1 cellular context compared by ENCODE assay signal in the genomic region with DNA sequence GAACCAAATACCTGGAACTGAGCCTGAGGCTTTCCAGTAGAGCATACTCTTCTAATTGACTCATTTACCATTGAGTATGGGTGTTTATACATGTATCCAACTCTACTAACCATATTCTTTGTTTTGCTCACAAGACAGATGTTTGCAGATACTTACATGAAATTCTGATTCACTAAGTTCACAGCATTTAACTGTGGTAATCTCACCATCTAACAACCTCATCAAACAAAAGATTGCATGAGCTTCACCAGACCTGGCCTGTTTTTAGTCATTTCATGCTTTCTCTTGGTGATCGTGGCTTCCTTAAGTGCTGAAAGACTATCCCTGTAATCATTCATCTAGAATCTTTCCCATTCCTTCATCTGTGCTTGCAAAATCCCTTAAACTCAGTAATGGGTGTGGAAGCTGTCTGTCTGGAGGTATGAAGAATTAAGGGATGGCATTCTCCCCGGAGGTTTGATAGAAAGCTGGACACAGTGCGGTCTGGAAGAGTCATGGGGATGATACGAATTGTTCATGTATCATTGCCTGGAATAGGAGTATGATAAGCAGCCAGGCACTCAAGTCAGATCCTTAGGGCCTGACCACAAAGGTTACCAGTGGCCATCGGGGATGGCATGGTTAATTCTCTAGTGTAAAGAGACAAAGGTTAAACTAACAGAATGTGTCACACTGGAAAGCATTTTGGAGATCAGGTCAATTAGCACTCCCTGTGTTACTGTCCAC.
TF ChIP-seq lines count a peak whose summit lies in the region.

No MANE protein-coding gene starts in this region.

TF ChIP-seq in HepG2, 621 proteins besides CTCF, POLR2A, EP300 and RAD21 (continued from another document and continues in another):
- TF ChIP-seq MED13 (CRISPR knock-in tag; IDR thresholded peaks at IDR 0.05) = peak; percentile 72; the same call in 1 of the 2 replicates
- TF ChIP-seq ZNF292 (CRISPR knock-in tag; IDR thresholded peaks at IDR 0.05; ENCODE audit: borderline replicate concordance, low read depth) = peak; percentile 73; the same call in 1 of the 2 replicates
- peak; percentile 88 for TF ChIP-seq SALL1 (CRISPR knock-in tag; IDR thresholded peaks at IDR 0.05)
- TF ChIP-seq, protein P1, sequence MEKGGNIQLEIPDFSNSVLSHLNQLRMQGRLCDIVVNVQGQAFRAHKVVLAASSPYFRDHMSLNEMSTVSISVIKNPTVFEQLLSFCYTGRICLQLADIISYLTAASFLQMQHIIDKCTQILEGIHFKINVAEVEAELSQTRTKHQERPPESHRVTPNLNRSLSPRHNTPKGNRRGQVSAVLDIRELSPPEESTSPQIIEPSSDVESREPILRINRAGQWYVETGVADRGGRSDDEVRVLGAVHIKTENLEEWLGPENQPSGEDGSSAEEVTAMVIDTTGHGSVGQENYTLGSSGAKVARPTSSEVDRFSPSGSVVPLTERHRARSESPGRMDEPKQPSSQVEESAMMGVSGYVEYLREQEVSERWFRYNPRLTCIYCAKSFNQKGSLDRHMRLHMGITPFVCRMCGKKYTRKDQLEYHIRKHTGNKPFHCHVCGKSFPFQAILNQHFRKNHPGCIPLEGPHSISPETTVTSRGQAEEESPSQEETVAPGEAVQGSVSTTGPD (CRISPR knock-in tag; IDR thresholded peaks at IDR 0.05) = peak; percentile 34; the same call in 1 of the 2 replicates
- no peak for TF ChIP-seq ZFP36 (IDR thresholded peaks at IDR 0.05; ENCODE audit: borderline replicate concordance, low read depth, low read length, partially characterized antibody)
- no peak for TF ChIP-seq JDP2 (CRISPR knock-in tag; IDR thresholded peaks at IDR 0.05; ENCODE audit: borderline replicate concordance)
- TF ChIP-seq ZSCAN21 (CRISPR knock-in tag; IDR thresholded peaks at IDR 0.05; ENCODE audit: borderline replicate concordance) = peak; percentile 63; the same call in 1 of the 2 replicates
- no peak for TF ChIP-seq SIN3B (IDR thresholded peaks at IDR 0.05; ENCODE audit: low read length)
- peak; percentile 63; the same call in 1 of the 2 replicates for TF ChIP-seq SMYD3 (CRISPR knock-in tag; IDR thresholded peaks at IDR 0.05)
- TF ChIP-seq RCOR2 (CRISPR knock-in tag; IDR thresholded peaks at IDR 0.05) = peak; percentile 93
- TF ChIP-seq NKX3-1 (CRISPR knock-in tag; IDR thresholded peaks at IDR 0.05) = peak; percentile 76; the same call in 1 of the 2 replicates
- TF ChIP-seq, protein P2, sequence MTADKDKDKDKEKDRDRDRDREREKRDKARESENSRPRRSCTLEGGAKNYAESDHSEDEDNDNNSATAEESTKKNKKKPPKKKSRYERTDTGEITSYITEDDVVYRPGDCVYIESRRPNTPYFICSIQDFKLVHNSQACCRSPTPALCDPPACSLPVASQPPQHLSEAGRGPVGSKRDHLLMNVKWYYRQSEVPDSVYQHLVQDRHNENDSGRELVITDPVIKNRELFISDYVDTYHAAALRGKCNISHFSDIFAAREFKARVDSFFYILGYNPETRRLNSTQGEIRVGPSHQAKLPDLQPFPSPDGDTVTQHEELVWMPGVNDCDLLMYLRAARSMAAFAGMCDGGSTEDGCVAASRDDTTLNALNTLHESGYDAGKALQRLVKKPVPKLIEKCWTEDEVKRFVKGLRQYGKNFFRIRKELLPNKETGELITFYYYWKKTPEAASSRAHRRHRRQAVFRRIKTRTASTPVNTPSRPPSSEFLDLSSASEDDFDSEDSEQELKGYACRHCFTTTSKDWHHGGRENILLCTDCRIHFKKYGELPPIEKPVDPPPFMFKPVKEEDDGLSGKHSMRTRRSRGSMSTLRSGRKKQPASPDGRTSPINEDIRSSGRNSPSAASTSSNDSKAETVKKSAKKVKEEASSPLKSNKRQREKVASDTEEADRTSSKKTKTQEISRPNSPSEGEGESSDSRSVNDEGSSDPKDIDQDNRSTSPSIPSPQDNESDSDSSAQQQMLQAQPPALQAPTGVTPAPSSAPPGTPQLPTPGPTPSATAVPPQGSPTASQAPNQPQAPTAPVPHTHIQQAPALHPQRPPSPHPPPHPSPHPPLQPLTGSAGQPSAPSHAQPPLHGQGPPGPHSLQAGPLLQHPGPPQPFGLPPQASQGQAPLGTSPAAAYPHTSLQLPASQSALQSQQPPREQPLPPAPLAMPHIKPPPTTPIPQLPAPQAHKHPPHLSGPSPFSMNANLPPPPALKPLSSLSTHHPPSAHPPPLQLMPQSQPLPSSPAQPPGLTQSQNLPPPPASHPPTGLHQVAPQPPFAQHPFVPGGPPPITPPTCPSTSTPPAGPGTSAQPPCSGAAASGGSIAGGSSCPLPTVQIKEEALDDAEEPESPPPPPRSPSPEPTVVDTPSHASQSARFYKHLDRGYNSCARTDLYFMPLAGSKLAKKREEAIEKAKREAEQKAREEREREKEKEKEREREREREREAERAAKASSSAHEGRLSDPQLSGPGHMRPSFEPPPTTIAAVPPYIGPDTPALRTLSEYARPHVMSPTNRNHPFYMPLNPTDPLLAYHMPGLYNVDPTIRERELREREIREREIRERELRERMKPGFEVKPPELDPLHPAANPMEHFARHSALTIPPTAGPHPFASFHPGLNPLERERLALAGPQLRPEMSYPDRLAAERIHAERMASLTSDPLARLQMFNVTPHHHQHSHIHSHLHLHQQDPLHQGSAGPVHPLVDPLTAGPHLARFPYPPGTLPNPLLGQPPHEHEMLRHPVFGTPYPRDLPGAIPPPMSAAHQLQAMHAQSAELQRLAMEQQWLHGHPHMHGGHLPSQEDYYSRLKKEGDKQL (CRISPR knock-in tag; IDR thresholded peaks at IDR 0.05; ENCODE audit: low read depth) = peak; percentile 34; the same call in 1 of the 2 replicates
- no peak for TF ChIP-seq ZNF567 (CRISPR knock-in tag; IDR thresholded peaks at IDR 0.05; ENCODE audit: borderline replicate concordance)
- no peak for TF ChIP-seq ZNF234 (CRISPR knock-in tag; conservative IDR thresholded peaks at IDR 0.05)
- TF ChIP-seq ZBTB1 (CRISPR knock-in tag; IDR thresholded peaks at IDR 0.05; ENCODE audit: borderline replicate concordance) = no peak
- TF ChIP-seq ZIK1 (CRISPR knock-in tag; IDR thresholded peaks at IDR 0.05; ENCODE audit: borderline replicate concordance, low read depth) = peak; percentile 18; the same call in 1 of the 2 replicates
- TF ChIP-seq, protein P3, sequence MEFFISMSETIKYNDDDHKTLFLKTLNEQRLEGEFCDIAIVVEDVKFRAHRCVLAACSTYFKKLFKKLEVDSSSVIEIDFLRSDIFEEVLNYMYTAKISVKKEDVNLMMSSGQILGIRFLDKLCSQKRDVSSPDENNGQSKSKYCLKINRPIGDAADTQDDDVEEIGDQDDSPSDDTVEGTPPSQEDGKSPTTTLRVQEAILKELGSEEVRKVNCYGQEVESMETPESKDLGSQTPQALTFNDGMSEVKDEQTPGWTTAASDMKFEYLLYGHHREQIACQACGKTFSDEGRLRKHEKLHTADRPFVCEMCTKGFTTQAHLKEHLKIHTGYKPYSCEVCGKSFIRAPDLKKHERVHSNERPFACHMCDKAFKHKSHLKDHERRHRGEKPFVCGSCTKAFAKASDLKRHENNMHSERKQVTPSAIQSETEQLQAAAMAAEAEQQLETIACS (CRISPR knock-in tag; IDR thresholded peaks at IDR 0.05) = no peak
- TF ChIP-seq FOXK1 (CRISPR knock-in tag; IDR thresholded peaks at IDR 0.05; ENCODE audit: borderline replicate concordance, low read depth) = 0 out of 2 replicates have a peak, but pooled peaks have one; percentile 55
- peak; percentile 86 for TF ChIP-seq TBL1XR1 (IDR thresholded peaks at IDR 0.05; ENCODE audit: borderline replicate concordance, low read length, partially characterized antibody)
- TF ChIP-seq THAP11 (CRISPR knock-in tag; IDR thresholded peaks at IDR 0.05) = peak; percentile 67; the same call in 1 of the 2 replicates
- TF ChIP-seq CBFB (CRISPR knock-in tag; IDR thresholded peaks at IDR 0.05) = peak; percentile 74
- TF ChIP-seq KMT2B (CRISPR knock-in tag; IDR thresholded peaks at IDR 0.05) = no peak
- peak; percentile 69; the same call in 1 of the 2 replicates for TF ChIP-seq ZMYM3 (CRISPR knock-in tag; IDR thresholded peaks at IDR 0.05)
- TF ChIP-seq ZBTB26 (CRISPR knock-in tag; IDR thresholded peaks at IDR 0.05; ENCODE audit: borderline replicate concordance) = peak; percentile 2; the same call in 1 of the 2 replicates
- TF ChIP-seq FOXM1 (CRISPR knock-in tag; IDR thresholded peaks at IDR 0.05) = no peak
- TF ChIP-seq DNMT3B (CRISPR knock-in tag; conservative IDR thresholded peaks at IDR 0.05) = 0 out of 2 replicates have a peak, but pooled peaks have one; percentile 40
- 0 out of 2 replicates have a peak, but pooled peaks have one; percentile 60 for TF ChIP-seq ZNF878 (CRISPR knock-in tag; IDR thresholded peaks at IDR 0.05)
- no peak for TF ChIP-seq POLR2G (IDR thresholded peaks at IDR 0.05; ENCODE audit: low read depth, low read length)
- TF ChIP-seq, protein P4, sequence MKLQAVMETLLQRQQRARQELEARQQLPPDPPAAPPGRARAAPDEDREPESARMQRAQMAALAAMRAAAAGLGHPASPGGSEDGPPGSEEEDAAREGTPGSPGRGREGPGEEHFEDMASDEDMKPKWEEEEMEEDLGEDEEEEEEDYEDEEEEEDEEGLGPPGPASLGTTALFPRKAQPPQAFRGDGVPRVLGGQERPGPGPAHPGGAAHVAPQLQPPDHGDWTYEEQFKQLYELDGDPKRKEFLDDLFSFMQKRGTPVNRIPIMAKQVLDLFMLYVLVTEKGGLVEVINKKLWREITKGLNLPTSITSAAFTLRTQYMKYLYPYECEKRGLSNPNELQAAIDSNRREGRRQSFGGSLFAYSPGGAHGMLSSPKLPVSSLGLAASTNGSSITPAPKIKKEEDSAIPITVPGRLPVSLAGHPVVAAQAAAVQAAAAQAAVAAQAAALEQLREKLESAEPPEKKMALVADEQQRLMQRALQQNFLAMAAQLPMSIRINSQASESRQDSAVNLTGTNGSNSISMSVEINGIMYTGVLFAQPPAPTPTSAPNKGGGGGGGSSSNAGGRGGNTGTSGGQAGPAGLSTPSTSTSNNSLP (IDR thresholded peaks at IDR 0.05; ENCODE audit: low read depth, low read length) = peak; percentile 73; the same call in 1 of the 2 replicates
- TF ChIP-seq FOSL2 (CRISPR knock-in tag; IDR thresholded peaks at IDR 0.05) = peak; percentile 93
- TF ChIP-seq ZEB1 (IDR thresholded peaks at IDR 0.05; ENCODE audit: insufficient replicate concordance, low read depth) = no peak
- TF ChIP-seq MTF1 (CRISPR knock-in tag; IDR thresholded peaks at IDR 0.05) = no peak
- TF ChIP-seq ZBTB42 (CRISPR knock-in tag; IDR thresholded peaks at IDR 0.05) = peak; percentile 41; the same call in 1 of the 2 replicates
- TF ChIP-seq HOMEZ (CRISPR knock-in tag; IDR thresholded peaks at IDR 0.05; ENCODE audit: low read depth) = peak; percentile 88; the same call in 1 of the 2 replicates
- TF ChIP-seq ZNF335 (CRISPR knock-in tag; IDR thresholded peaks at IDR 0.05) = 0 out of 2 replicates have a peak, but pooled peaks have one; percentile 20
- TF ChIP-seq, protein P5, sequence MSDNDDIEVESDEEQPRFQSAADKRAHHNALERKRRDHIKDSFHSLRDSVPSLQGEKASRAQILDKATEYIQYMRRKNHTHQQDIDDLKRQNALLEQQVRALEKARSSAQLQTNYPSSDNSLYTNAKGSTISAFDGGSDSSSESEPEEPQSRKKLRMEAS (IDR thresholded peaks at IDR 0.05) = peak; percentile 50; the same call in 1 of the 2 replicates
- no peak for TF ChIP-seq STAT5B (CRISPR knock-in tag; IDR thresholded peaks at IDR 0.05)
- TF ChIP-seq, protein P6, sequence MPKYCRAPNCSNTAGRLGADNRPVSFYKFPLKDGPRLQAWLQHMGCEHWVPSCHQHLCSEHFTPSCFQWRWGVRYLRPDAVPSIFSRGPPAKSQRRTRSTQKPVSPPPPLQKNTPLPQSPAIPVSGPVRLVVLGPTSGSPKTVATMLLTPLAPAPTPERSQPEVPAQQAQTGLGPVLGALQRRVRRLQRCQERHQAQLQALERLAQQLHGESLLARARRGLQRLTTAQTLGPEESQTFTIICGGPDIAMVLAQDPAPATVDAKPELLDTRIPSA (CRISPR knock-in tag; IDR thresholded peaks at IDR 0.05; ENCODE audit: borderline replicate concordance) = no peak
- TF ChIP-seq SOX5 (CRISPR knock-in tag; IDR thresholded peaks at IDR 0.05; ENCODE audit: borderline replicate concordance) = peak; percentile 85
- TF ChIP-seq TEAD3 (CRISPR knock-in tag; optimal IDR thresholded peaks at IDR 0.05; ENCODE audit: borderline replicate concordance) = peak; percentile 83
- no peak for TF ChIP-seq MLLT10 (CRISPR knock-in tag; IDR thresholded peaks at IDR 0.05)
- TF ChIP-seq DRAP1 (CRISPR knock-in tag; IDR thresholded peaks at IDR 0.05) = peak; percentile 60
- TF ChIP-seq, protein P7, sequence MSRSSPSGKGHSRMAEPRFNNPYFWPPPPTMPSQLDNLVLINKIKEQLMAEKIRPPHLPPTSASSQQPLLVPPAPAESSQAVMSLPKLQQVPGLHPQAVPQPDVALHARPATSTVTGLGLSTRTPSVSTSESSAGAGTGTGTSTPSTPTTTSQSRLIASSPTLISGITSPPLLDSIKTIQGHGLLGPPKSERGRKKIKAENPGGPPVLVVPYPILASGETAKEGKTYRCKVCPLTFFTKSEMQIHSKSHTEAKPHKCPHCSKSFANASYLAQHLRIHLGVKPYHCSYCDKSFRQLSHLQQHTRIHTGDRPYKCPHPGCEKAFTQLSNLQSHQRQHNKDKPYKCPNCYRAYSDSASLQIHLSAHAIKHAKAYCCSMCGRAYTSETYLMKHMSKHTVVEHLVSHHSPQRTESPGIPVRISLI (CRISPR knock-in tag; IDR thresholded peaks at IDR 0.05; ENCODE audit: borderline replicate concordance) = no peak
- TF ChIP-seq, protein P8, sequence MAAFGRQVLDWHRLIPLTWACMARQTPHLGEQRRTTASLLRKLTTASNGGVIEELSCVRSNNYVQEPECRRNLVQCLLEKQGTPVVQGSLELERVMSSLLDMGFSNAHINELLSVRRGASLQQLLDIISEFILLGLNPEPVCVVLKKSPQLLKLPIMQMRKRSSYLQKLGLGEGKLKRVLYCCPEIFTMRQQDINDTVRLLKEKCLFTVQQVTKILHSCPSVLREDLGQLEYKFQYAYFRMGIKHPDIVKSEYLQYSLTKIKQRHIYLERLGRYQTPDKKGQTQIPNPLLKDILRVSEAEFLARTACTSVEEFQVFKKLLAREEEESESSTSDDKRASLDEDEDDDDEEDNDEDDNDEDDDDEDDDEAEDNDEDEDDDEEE (CRISPR knock-in tag; IDR thresholded peaks at IDR 0.05) = no peak
